8 cellular contexts compared by ENCODE assay signal in the genomic region with DNA sequence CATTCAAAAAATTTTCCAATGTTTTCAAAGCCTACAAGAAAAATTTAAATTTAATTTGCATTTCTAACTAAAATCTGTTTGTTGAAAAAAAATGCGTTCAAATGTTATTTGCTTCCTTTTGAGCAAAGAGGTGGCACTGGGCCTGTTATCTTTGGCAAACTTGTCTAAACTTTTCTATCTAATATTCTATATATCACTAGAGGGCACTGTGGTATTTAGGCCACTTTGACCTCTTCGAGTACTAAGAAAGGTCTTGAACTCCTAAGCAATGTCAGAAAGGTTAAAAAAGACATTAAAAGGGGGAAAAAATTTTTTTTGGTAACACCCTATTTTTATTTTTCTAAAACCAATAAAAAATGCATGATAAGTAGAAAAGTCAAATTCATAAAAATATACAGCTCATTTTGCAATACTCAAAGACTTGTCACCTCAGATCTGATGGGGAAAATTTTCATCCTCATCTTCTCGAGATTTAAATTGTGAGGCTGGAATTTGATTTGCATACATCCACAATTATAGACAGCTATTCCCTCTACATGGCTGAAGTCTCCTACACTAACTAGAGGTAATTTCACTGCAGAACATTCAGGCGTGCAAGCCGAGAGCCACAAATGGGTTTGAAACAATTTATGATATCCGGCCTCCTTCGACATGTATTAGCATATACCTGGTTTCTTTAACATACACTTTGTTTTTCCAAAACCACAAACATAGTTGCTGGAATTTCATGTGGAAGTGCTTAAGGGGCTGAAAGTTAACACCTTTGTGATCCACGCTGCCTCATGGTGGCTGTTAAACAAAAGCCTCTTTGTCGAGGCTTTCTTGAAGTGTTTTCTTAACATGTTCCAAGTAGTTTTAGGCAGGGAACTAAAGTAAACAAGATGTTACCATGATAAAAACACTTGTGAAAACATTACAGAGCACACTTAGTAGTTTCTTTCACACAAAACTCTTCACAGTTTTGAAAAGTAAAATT.
DNase-seq lines count a peak whose midpoint lies in the region; ATAC-seq, FAIRE-seq and TF ChIP-seq lines count a peak whose summit lies in the region.

No MANE protein-coding gene starts in this region.

- peak; percentile 70 for TF ChIP-seq RAD21 in K562 (CRISPR knock-in tag; conservative IDR thresholded peaks at IDR 0.05 in 1 of 2, IDR thresholded peaks at IDR 0.05 in 1 of 2)

- ATAC-seq in stimulated activated naive CD8-positive, alpha-beta T cell treated with anti-CD3 and anti-CD28 coated beads, Interleukin-15, Interleukin-2, amounts not matched to agents 100 U/mL and 50 U/mL, for 24 hours: no peak
- ATAC-seq in K562 (peak; percentile 61; the same call in 2 of the 3 replicates), GM18909 (IDR thresholded peaks at IDR 0.05; ENCODE audit: poor library complexity, unreplicated experiment) (no peak)

- H3K79me2 ChIP-seq in K562 (ENCODE audit: control insufficient read depth, insufficient read depth, low read length) (no peaks in the 10 kb centered on the region), keratinocyte (ENCODE audit: control insufficient read depth, insufficient read depth, low read length) (peaks cover 37% of the 10 kb centered on the region)

- no peak overlapping the region for H3K9ac ChIP-seq in K562 (ENCODE audit: insufficient read depth in 1 of 2, low read depth in 2 of 2, low read length in 2 of 2)
- H3K9ac ChIP-seq in keratinocyte (ENCODE audit: control insufficient read depth, extremely low read depth, insufficient read depth, low read length): peak overlapping the region; percentile 33

- intact Hi-C loops in K562 (cut with micrococcal nuclease): loop anchor here (2.0 to 10.0 kb wide), 2 partner anchors 62 to 578 kb away; a partner anchor contains a TSS
- intact Hi-C loops in transverse colon (cut with DNase I; ENCODE audit: low total_unique reads): loop anchor here (10.0 kb wide), 1 partner anchor 298 kb away; no protein-coding TSS in a partner anchor

- DNase-seq in stimulated activated naive CD8-positive, alpha-beta T cell treated with anti-CD3 and anti-CD28 coated beads, Interleukin-15, Interleukin-2, amounts not matched to agents 100 U/mL and 50 U/mL, for 24 hours: no peak
- DNase-seq in NCI-H1105 (lab: John Stamatoyannopoulos, UW) (peak; percentile 24), K562 (ENCODE audit: extremely low read depth in 1 of 4, low spot score in 3 of 4) (peak; percentile 8 to 20 (median 13)), keratinocyte (ENCODE audit: low read depth, low spot score) (peak; percentile 54), transverse colon (no peak), UCSD-AML1 (lab: John Stamatoyannopoulos, UW; ENCODE audit: unreplicated experiment) (no peak)

- H3K9me3 ChIP-seq in K562 (replicated peaks; ENCODE audit: control insufficient read depth, insufficient read depth, low read depth, low read length) (no peaks in the 10 kb centered on the region), keratinocyte (ENCODE audit: control insufficient read depth, low read depth, low read length) (no peaks in the 10 kb centered on the region), transverse colon (no peaks in the 10 kb centered on the region)

- TF ChIP-seq POLR2A in K562 (conservative IDR thresholded peaks at IDR 0.05): no peak
- TF ChIP-seq POLR2A in transverse colon (IDR thresholded peaks at IDR 0.05): no peak

- H3K9me1 ChIP-seq in K562 (ENCODE audit: control insufficient read depth, insufficient read depth, low read length): no peaks in the 10 kb centered on the region
- H3K9me1 ChIP-seq in keratinocyte (ENCODE audit: control insufficient read depth, extremely low read depth, insufficient read depth, low read length): no peaks in the 10 kb centered on the region

- CTCF ChIA-PET in K562 (lab: Yijun Ruan, JAX; ENCODE audit: low intra/inter-chr PET ratio): interaction anchor here (0.5 to 0.6 kb wide), 2 partner anchors 93 to 674 kb away, joined by 3 to 4 read pairs; no protein-coding TSS in a partner anchor

- H3K4me2 ChIP-seq in K562 (ENCODE audit: insufficient read depth, low read length) (no peak overlapping the region), keratinocyte (ENCODE audit: control insufficient read depth, extremely low read depth, insufficient read depth, low read depth, low read length) (peak overlapping the region; percentile 62)

- dilution Hi-C loops in keratinocyte (cut with MboI; ENCODE audit: extremely low pct_ligation_motif_present, low sequenced_read_pairs): no loop called here

- H3K4me3 Mint-ChIP-seq in stimulated activated naive CD8-positive, alpha-beta T cell treated with anti-CD3 and anti-CD28 coated beads, Interleukin-15, Interleukin-2, amounts not matched to agents 100 ng/mL and 50 ng/mL, for 24 hours: no peak overlapping the region

- no peak for FAIRE-seq in K562 (lab: Jason Lieb, UNC)
- FAIRE-seq in keratinocyte (lab: Jason Lieb, UNC): peak; percentile 97

- H3K36me3 Mint-ChIP-seq in stimulated activated naive CD8-positive, alpha-beta T cell treated with anti-CD3 and anti-CD28 coated beads, Interleukin-15, Interleukin-2, amounts not matched to agents 100 ng/mL and 50 ng/mL, for 24 hours (ENCODE audit: low read depth): peaks cover 58% of the 10 kb centered on the region

- no peaks in the 10 kb centered on the region for H3K9me3 Mint-ChIP-seq in stimulated activated naive CD8-positive, alpha-beta T cell treated with anti-CD3 and anti-CD28 coated beads, Interleukin-15, Interleukin-2, amounts not matched to agents 100 ng/mL and 50 ng/mL, for 24 hours

- H3K27ac ChIP-seq in K562 (ENCODE audit: extremely low read depth, low read depth, low read length): no peak overlapping the region
- H3K27ac ChIP-seq in keratinocyte (ENCODE audit: control insufficient read depth, insufficient read depth, low read length): peak overlapping the region; percentile 73
- H3K27ac ChIP-seq in transverse colon: peak overlapping the region; percentile 66 to 74 (median 70)

- H4K20me1 ChIP-seq in K562 (replicated peaks; ENCODE audit: control insufficient read depth, insufficient read depth, low read length) (no peaks in the 10 kb centered on the region), keratinocyte (ENCODE audit: control insufficient read depth, extremely low read depth, insufficient read depth, low read length) (no peaks in the 10 kb centered on the region)

- WGBS in K562 (ENCODE audit: insufficient coverage, low coverage, missing lambda C conversion rate): 81% methylated on average over 9 of the region's 9 CpGs
- 36 to 43% methylated on average over 9 of the region's 9 CpGs for WGBS in transverse colon (ENCODE audit: low coverage in 1 of 2), 2 donors

- no peak for TF ChIP-seq EP300 in K562 (IDR thresholded peaks at IDR 0.05; ENCODE audit: low read length)
- TF ChIP-seq EP300 in transverse colon (IDR thresholded peaks at IDR 0.05; ENCODE audit: low read depth): no peak

- H3K4me1 ChIP-seq in K562 (replicated peaks in 1 of 2; ENCODE audit: control insufficient read depth in 2 of 2, insufficient read depth in 2 of 2, low read length in 2 of 2): no peaks in the 10 kb centered on the region
- peaks cover 36% of the 10 kb centered on the region for H3K4me1 ChIP-seq in keratinocyte (ENCODE audit: control insufficient read depth, extremely low read depth, insufficient read depth, low read length)
- H3K4me1 ChIP-seq in transverse colon: peaks cover 22 to 68% (median 34%) of the 10 kb centered on the region in 4 donors

- peaks cover 89% of the 10 kb centered on the region for H3K4me1 Mint-ChIP-seq in stimulated activated naive CD8-positive, alpha-beta T cell treated with anti-CD3 and anti-CD28 coated beads, Interleukin-15, Interleukin-2, amounts not matched to agents 100 ng/mL and 50 ng/mL, for 24 hours (ENCODE audit: low read depth)

- H3K4me3 ChIP-seq in K562 (no peak overlapping the region), keratinocyte (ENCODE audit: control insufficient read depth in 2 of 3, extremely low read depth in 1 of 3, insufficient read depth in 2 of 3, low read depth in 1 of 3, low read length in 3 of 3) (peak overlapping the region in 2 of 3 experiments; percentile 20 to 52), transverse colon (no peak overlapping the region)

- peak overlapping the region; percentile 97 for H3K27ac Mint-ChIP-seq in stimulated activated naive CD8-positive, alpha-beta T cell treated with anti-CD3 and anti-CD28 coated beads, Interleukin-15, Interleukin-2, amounts not matched to agents 100 ng/mL and 50 ng/mL, for 24 hours

- POLR2A ChIA-PET in K562 (lab: Yijun Ruan, JAX): no interaction called here

- H3K36me3 ChIP-seq in K562 (ENCODE audit: control insufficient read depth, insufficient read depth, low read length) (peaks cover 16% of the 10 kb centered on the region; the same call in 1 of the 3 replicates), keratinocyte (ENCODE audit: control insufficient read depth in 2 of 2, extremely low read depth in 1 of 2, insufficient read depth in 2 of 2, low read length in 2 of 2) (no peaks in the 10 kb centered on the region), transverse colon (no peaks in the 10 kb centered on the region)

- H2AFZ ChIP-seq in K562 (ENCODE audit: low read depth, low read length): no peak overlapping the region
- H2AFZ ChIP-seq in keratinocyte (ENCODE audit: control insufficient read depth, low read length): no peak overlapping the region

- H3K27me3 Mint-ChIP-seq in stimulated activated naive CD8-positive, alpha-beta T cell treated with anti-CD3 and anti-CD28 coated beads, Interleukin-15, Interleukin-2, amounts not matched to agents 100 ng/mL and 50 ng/mL, for 24 hours: no peaks in the 10 kb centered on the region

- TF ChIP-seq CTCF in K562 (IDR thresholded peaks at IDR 0.05 in 2 of 3, conservative IDR thresholded peaks at IDR 0.05 in 1 of 3; ENCODE audit: insufficient read depth in 2 of 3, low read depth in 1 of 3, low read length in 3 of 3) (peak in 2 of 3 experiments; percentile 28 to 52; a peak in 3 of 6 replicates), keratinocyte (optimal IDR thresholded peaks at IDR 0.05 in 1 of 3, IDR thresholded peaks at IDR 0.05 in 1 of 3, conservative IDR thresholded peaks at IDR 0.05 in 1 of 3; ENCODE audit: extremely low read depth in 1 of 3, insufficient read depth in 2 of 3, low read length in 3 of 3) (peak in 2 of 3 experiments; percentile 17 to 30), transverse colon (IDR thresholded peaks at IDR 0.05) (peak; percentile 47 to 59 (median 50))

- in situ Hi-C loops in K562 (cut with MboI) (loop anchor here (25.0 kb wide), 1 partner anchor 580 kb away; a partner anchor contains a TSS), transverse colon (cut with MboI; ENCODE audit: low pct_ligation_motif_present in 1 of 4, low pct_unique_long_range_greater_than_20kb in 1 of 4, low sequenced_read_pairs in 3 of 4) (loop anchor here in 2 of 4 donors (10.0 to 25.0 kb wide), 3 partner anchors 68 to 580 kb away; a partner anchor contains a TSS)

- H3K27me3 ChIP-seq in K562 (ENCODE audit: control insufficient read depth in 2 of 2, insufficient read depth in 2 of 2, low read length in 2 of 2) (no peaks in the 10 kb centered on the region), keratinocyte (ENCODE audit: control insufficient read depth, extremely low read depth, insufficient read depth, low read length) (no peaks in the 10 kb centered on the region), transverse colon (no peaks in the 10 kb centered on the region)

- BruUV-seq in K562 (replicated peaks; lab: Mats Ljungman, UMichigan): no TSS peak

Comparison
In these comparisons a context has a peak if more than half of its experiments do, and no peak if none do; other contexts are left out.
1. DNase-seq: peak in NCI-H1105 (single experiment), K562 (4 of 4) and keratinocyte (single experiment); none in stimulated activated naive CD8-positive, alpha-beta T cell treated with anti-CD3 and anti-CD28 coated beads, Interleukin-15, Interleukin-2, amounts not matched to agents 100 U/mL and 50 U/mL, for 24 hours (single experiment), transverse colon (single experiment) and UCSD-AML1 (single experiment).
2. H3K4me3 ChIP-seq: peak in keratinocyte (2 of 3); none in K562 (single experiment) and transverse colon (0 of 4).
3. Peak in every context shown above with its lines, with median percentiles within 50 percentile points of each other: CTCF ChIP-seq.